ENCODE assay signal across 8 cellular contexts in genomic region chr5:113606298-113607134, GRCh38.
A peak's percentile ranks its signal among the peaks of the same experiment; 100 is the strongest.
DNase-seq lines count a peak whose midpoint lies in the region; ATAC-seq, FAIRE-seq and TF ChIP-seq lines count a peak whose summit lies in the region.

No MANE protein-coding gene starts in this region.

- H2AFZ ChIP-seq in neural cell (ENCODE audit: low read depth, low read length): no peak overlapping the region

- H3K9me3 ChIP-seq in neural cell (ENCODE audit: low read length): peaks cover 3% of the 10 kb centered on the region

- H3K4me3 ChIP-seq in neural cell (ENCODE audit: low read length): no peak overlapping the region

- H4K20me1 ChIP-seq in neural cell (ENCODE audit: insufficient read depth): no peaks in the 10 kb centered on the region

- no peak overlapping the region for H3K27ac ChIP-seq in neural cell (ENCODE audit: low read length)

- DNase-seq in COR-L47 (lab: John Stamatoyannopoulos, UW) (peak; percentile 59), GM19240 (ENCODE audit: insufficient read length, low spot score) (peak; percentile 7), NCI-H526 (lab: John Stamatoyannopoulos, UW) (peak; percentile 53 to 71), fibroblast of gingiva (ENCODE audit: low read depth) (peak; percentile 36), urothelium cell line (ENCODE audit: low spot score) (peak; percentile 57)
- peak; percentile 7 for DNase-seq in activated CD8-positive, alpha-beta memory T cell treated with anti-CD3 and anti-CD28 coated beads, Interleukin-2, amount 50 U/mL, for 1 hour (ENCODE audit: extremely low read depth)

- no peak overlapping the region for H3K4me2 ChIP-seq in neural cell (ENCODE audit: low read length)

- H3K27me3 ChIP-seq in neural cell (ENCODE audit: insufficient read depth, low read depth, low read length): no peaks in the 10 kb centered on the region

- no peaks in the 10 kb centered on the region for H3K36me3 ChIP-seq in neural cell (ENCODE audit: insufficient read depth, low read length)

- H3K9me2 ChIP-seq in neural cell (ENCODE audit: insufficient read depth, low read length): no peaks in the 10 kb centered on the region

- ATAC-seq in HG03342 (IDR thresholded peaks at IDR 0.05; ENCODE audit: unreplicated experiment): peak; percentile 86

- no peak overlapping the region for H3K9ac ChIP-seq in neural cell (ENCODE audit: low read length)

- no peak for FAIRE-seq in urothelium cell line (lab: Jason Lieb, UNC)

- TF ChIP-seq EP300 in neural cell (conservative IDR thresholded peaks at IDR 0.05; ENCODE audit: poor library complexity, severe bottlenecking): no peak

- peak; percentile 71 for TF ChIP-seq RAD21 in neural cell (conservative IDR thresholded peaks at IDR 0.05)

- TF ChIP-seq CTCF in neural cell (IDR thresholded peaks at IDR 0.05; ENCODE audit: poor library complexity, severe bottlenecking): peak; percentile 65

- no peaks in the 10 kb centered on the region for H3K79me2 ChIP-seq in neural cell (replicated peaks; ENCODE audit: insufficient read depth, low read length)

- H3F3A ChIP-seq in neural cell (ENCODE audit: insufficient read depth, low read length, poor library complexity, severe bottlenecking): no peaks in the 10 kb centered on the region

TF ChIP-seq in neural cell, 6 proteins besides CTCF, POLR2A, EP300 and RAD21:
- TF ChIP-seq REST (IDR thresholded peaks at IDR 0.05; ENCODE audit: borderline replicate concordance) (no peak), SMC3 (conservative IDR thresholded peaks at IDR 0.05; ENCODE audit: poor library complexity) (peak; percentile 55)
TF ChIP-seq in neural cell: peak in this region for 1.

Comparison
In these comparisons a context has a peak if more than half of its experiments do, and no peak if none do; other contexts are left out.
1. DNase-seq: peak in every context shown above with its lines; median percentile 62 in NCI-H526; 59 in COR-L47; 57 in urothelium cell line; 36 in fibroblast of gingiva; 7 in GM19240; 7 in activated CD8-positive, alpha-beta memory T cell treated with anti-CD3 and anti-CD28 coated beads, Interleukin-2, amount 50 U/mL, for 1 hour.